9 cellular contexts compared by ENCODE assay signal in the genomic region with DNA sequence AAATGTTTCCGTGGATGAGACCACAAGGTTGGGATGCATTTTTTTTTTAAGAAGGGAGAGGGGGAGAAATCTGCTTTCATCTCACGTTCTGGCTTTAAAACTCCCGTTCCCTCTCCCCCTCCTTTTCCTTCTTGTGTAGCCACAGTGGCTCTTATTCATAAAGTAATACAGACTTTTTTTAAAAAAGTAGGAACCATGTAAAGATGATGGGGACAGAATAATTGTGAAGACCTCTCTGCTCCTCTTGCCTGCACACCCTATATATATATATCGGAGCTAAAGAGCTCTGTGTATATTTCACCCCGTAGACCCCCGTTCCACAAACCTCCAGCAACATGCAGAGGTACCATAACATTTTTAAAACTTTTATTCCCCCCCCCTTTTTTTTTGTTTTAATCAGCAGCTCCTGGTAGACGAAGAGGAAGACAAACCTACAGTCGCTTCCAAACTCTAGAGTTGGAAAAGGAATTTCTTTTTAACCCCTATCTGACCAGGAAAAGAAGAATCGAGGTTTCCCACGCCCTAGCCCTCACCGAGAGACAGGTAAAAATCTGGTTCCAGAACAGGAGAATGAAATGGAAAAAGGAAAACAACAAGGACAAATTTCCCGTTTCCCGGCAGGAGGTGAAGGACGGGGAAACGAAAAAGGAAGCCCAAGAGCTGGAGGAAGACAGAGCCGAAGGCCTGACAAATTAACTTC. TPM values are rescaled to one million over a fixed set of nuclear protein-coding genes. Genes with fewer than 3 reads are reported as not detected.
DNase-seq lines count a peak whose midpoint lies in the region; ATAC-seq and TF ChIP-seq lines count a peak whose summit lies in the region.
"Had no signal": no experiment of that assay in that cellular context is flagged by ENCODE, and none has a peak within 500 bp of the region (broad histone marks: within the 10 kb centered on the region; RNA-seq: fewer than 3 reads in every experiment).

No MANE protein-coding gene starts in this region.

- peaks cover 25% of the 10 kb centered on the region for H3K36me3 Mint-ChIP-seq in stimulated activated effector memory CD8-positive, alpha-beta T cell treated with anti-CD3 and anti-CD28 coated beads, Interleukin-12 subunit alpha, Interleukin-12 subunit beta, amount 100 ng/mL, for 72 hours

- H3K9ac ChIP-seq in HCT116 (ENCODE audit: low read length): peak overlapping the region; percentile 32

- RAD21 ChIA-PET in HCT116 (lab: Charles Lee; ENCODE audit: low non-redundant PET in 1 of 2, low total read pairs in 2 of 2, uncharacterized antibody in 2 of 2, unreplicated experiment in 2 of 2): no interaction called here

- H3K9me2 ChIP-seq in HCT116 (ENCODE audit: insufficient read depth) (no peaks in the 10 kb centered on the region), hepatocyte (replicated peaks; ENCODE audit: insufficient read depth) (no peaks in the 10 kb centered on the region)

- H4K20me1 ChIP-seq in HCT116 (ENCODE audit: insufficient read depth) (no peaks in the 10 kb centered on the region), hepatocyte (ENCODE audit: insufficient read depth, poor library complexity, severe bottlenecking) (no peaks in the 10 kb centered on the region)

- no peaks in the 10 kb centered on the region for H3K9me3 ChIP-seq in HCT116 (ENCODE audit: control insufficient read depth in 1 of 2, insufficient read depth in 1 of 2, low read depth in 1 of 2, low read length in 2 of 2)
- H3K9me3 ChIP-seq in hepatocyte (ENCODE audit: low read depth): no peaks in the 10 kb centered on the region

- TF ChIP-seq POLR2A in HCT116 (IDR thresholded peaks at IDR 0.05; ENCODE audit: borderline replicate concordance, extremely low read depth, insufficient read depth, insufficient read length): no peak

- WGBS in hepatocyte (ENCODE audit: low lambda C conversion rate, missing lambda C conversion rate): 24% methylated on average over 16 of the region's 16 CpGs

- peaks cover 39% of the 10 kb centered on the region for H3K4me1 Mint-ChIP-seq in stimulated activated effector memory CD8-positive, alpha-beta T cell treated with anti-CD3 and anti-CD28 coated beads, Interleukin-12 subunit alpha, Interleukin-12 subunit beta, amount 100 ng/mL, for 72 hours

- CTCF ChIA-PET in HCT116 (lab: Charles Lee): interaction anchor here (0.6 to 3.7 kb wide), 8 partner anchors 9 to 523 kb away, joined by 3 to 19 read pairs (median 4); no protein-coding TSS in a partner anchor

- no peaks in the 10 kb centered on the region for H3K79me2 ChIP-seq in HCT116 (ENCODE audit: insufficient read depth, low read length)
- H3K79me2 ChIP-seq in hepatocyte: no peaks in the 10 kb centered on the region

- ATAC-seq in HCT116 (no peak), GM21360 (IDR thresholded peaks at IDR 0.05; ENCODE audit: unreplicated experiment) (no peak), esophagus mucosa (no peak)
- no peak for ATAC-seq in stimulated activated effector memory CD8-positive, alpha-beta T cell treated with anti-CD3 and anti-CD28 coated beads, Interleukin-12 subunit alpha, Interleukin-12 subunit beta, amount 100 ng/mL, for 72 hours

- no peak overlapping the region for H3K27ac ChIP-seq in HCT116 (ENCODE audit: low read depth, low read length)
- peak overlapping the region; percentile 82 for H3K27ac ChIP-seq in VCaP
- no peak overlapping the region for H3K27ac ChIP-seq in hepatocyte

- BruUV-seq in HCT116 (replicated peaks; lab: Mats Ljungman, UMichigan): TSS peak; percentile 74

- H2AFZ ChIP-seq in HCT116 (ENCODE audit: low read depth, low read length, poor library complexity, severe bottlenecking) (peak overlapping the region; percentile 96), hepatocyte (no peak overlapping the region)

- peak overlapping the region; percentile 40 to 58 for H3K4me3 ChIP-seq in HCT116 (replicated peaks in 1 of 2; ENCODE audit: low read depth in 1 of 2, low read length in 2 of 2)
- H3K4me3 ChIP-seq in hepatocyte: no peak overlapping the region

- H3K4me1 ChIP-seq in HCT116 (ENCODE audit: control insufficient read depth in 1 of 2, insufficient read depth in 2 of 2, low read length in 2 of 2): peaks cover 9 to 24% of the 10 kb centered on the region in 2 experiments; a peak in 3 of 4 replicates
- peaks cover 17% of the 10 kb centered on the region for H3K4me1 ChIP-seq in hepatocyte (ENCODE audit: insufficient read depth)

- no peaks in the 10 kb centered on the region for H3K9me3 Mint-ChIP-seq in stimulated activated effector memory CD8-positive, alpha-beta T cell treated with anti-CD3 and anti-CD28 coated beads, Interleukin-12 subunit alpha, Interleukin-12 subunit beta, amount 100 ng/mL, for 72 hours

- H3K4me2 ChIP-seq in HCT116 (ENCODE audit: low read length): peak overlapping the region; percentile 84
- peak overlapping the region; percentile 91 for H3K4me2 ChIP-seq in hepatocyte

- no peak for TF ChIP-seq CTCF in HCT116 (IDR thresholded peaks at IDR 0.05 in 2 of 3, conservative IDR thresholded peaks at IDR 0.05 in 1 of 3; ENCODE audit: borderline replicate concordance in 1 of 3, insufficient read depth in 1 of 3, low read depth in 2 of 3, low read length in 2 of 3)
- no peak for TF ChIP-seq CTCF in VCaP (conservative IDR thresholded peaks at IDR 0.05)
- no peak for TF ChIP-seq CTCF in hepatocyte (IDR thresholded peaks at IDR 0.05; ENCODE audit: poor library complexity)

- POLR2A ChIA-PET in HCT116 (lab: Charles Lee): no interaction called here

- H3K4me3 Mint-ChIP-seq in stimulated activated effector memory CD8-positive, alpha-beta T cell treated with anti-CD3 and anti-CD28 coated beads, Interleukin-12 subunit alpha, Interleukin-12 subunit beta, amount 100 ng/mL, for 72 hours: peak overlapping the region; percentile 44

- intact Hi-C loops in HCT116 (cut with micrococcal nuclease): no loop called here

- DNase-seq in HCT116 (ENCODE audit: low read depth, low spot score): no peak
- no peak for DNase-seq in hepatocyte (ENCODE audit: low spot score)
- DNase-seq in stimulated activated effector memory CD8-positive, alpha-beta T cell treated with anti-CD3 and anti-CD28 coated beads, Interleukin-12 subunit alpha, Interleukin-12 subunit beta, amount 100 ng/mL, for 72 hours (ENCODE audit: low spot score in 2 of 2): no peak
- no peak for DNase-seq in NCI-H2227 (lab: John Stamatoyannopoulos, UW; ENCODE audit: unreplicated experiment)
- DNase-seq: activated CD4-positive, alpha-beta T cell treated with anti-CD3 and anti-CD28 coated beads for 1 hour had no signal

- no peak for TF ChIP-seq RAD21 in HCT116 (IDR thresholded peaks at IDR 0.05; ENCODE audit: low read depth)

- H3K27ac Mint-ChIP-seq in stimulated activated effector memory CD8-positive, alpha-beta T cell treated with anti-CD3 and anti-CD28 coated beads, Interleukin-12 subunit alpha, Interleukin-12 subunit beta, amount 100 ng/mL, for 72 hours: no peak overlapping the region

- H3K36me3 ChIP-seq in HCT116 (ENCODE audit: control insufficient read depth in 1 of 2, insufficient read depth in 2 of 2, low read length in 2 of 2) (no peaks in the 10 kb centered on the region), hepatocyte (replicated peaks; ENCODE audit: insufficient read depth, low read depth) (no peaks in the 10 kb centered on the region)

- H3K27me3 ChIP-seq in HCT116 (ENCODE audit: insufficient read depth, low read length) (no peaks in the 10 kb centered on the region), hepatocyte (peaks cover 91% of the 10 kb centered on the region)

TF ChIP-seq in HCT116, 20 proteins besides CTCF, POLR2A, EP300 and RAD21:
- TF ChIP-seq EZH2phosphoT487 (IDR thresholded peaks at IDR 0.05; ENCODE audit: borderline replicate concordance) (no peak), ZFX (IDR thresholded peaks at IDR 0.05) (no peak), SIN3A (IDR thresholded peaks at IDR 0.05; ENCODE audit: low read depth) (no peak), SRF (IDR thresholded peaks at IDR 0.05; ENCODE audit: low read depth) (no peak), YY1 (IDR thresholded peaks at IDR 0.05; ENCODE audit: extremely low read depth, insufficient replicate concordance, low read depth, low read length) (no peak), JUND (IDR thresholded peaks at IDR 0.05) (no peak)
- TF ChIP-seq, protein P1, sequence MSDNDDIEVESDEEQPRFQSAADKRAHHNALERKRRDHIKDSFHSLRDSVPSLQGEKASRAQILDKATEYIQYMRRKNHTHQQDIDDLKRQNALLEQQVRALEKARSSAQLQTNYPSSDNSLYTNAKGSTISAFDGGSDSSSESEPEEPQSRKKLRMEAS (IDR thresholded peaks at IDR 0.05): no peak
TF ChIP-seq in HCT116: peak in this region for 0.

RNA-seq across cellular contexts. Expression of gene HOXD8, which starts 1.6 kb away (rescaled TPM):
- total RNA-seq in HCT116 (2021; ENCODE audit: unreplicated experiment) (6.0 TPM), hepatocyte (1.3 TPM in 2 replicates), esophagus mucosa (0.88 TPM)
- polyA plus RNA-seq in HCT116 (2012): 2.3 and 3.0 TPM in 2 replicates
- 0.77 TPM in 1 of 2 replicates, not detected in the other for polyA plus RNA-seq in hepatocyte

RNA-seq across cellular contexts. Expression of gene HOXD9, which starts 8.5 kb away (rescaled TPM):
- total RNA-seq in HCT116 (2021; ENCODE audit: unreplicated experiment) (not detected), hepatocyte (2.4 and 2.9 TPM in 2 replicates), esophagus mucosa (1.1 TPM)
- polyA plus RNA-seq in HCT116 (2012): 0.05 TPM in 2 replicates
- polyA plus RNA-seq in hepatocyte: 3.0 and 4.7 TPM in 2 replicates

RNA-seq across cellular contexts. Expression of gene HOXD10, which starts 14.5 kb away (rescaled TPM):
- total RNA-seq in HCT116 (2021; ENCODE audit: unreplicated experiment) (not detected), hepatocyte (8.5 and 11.7 TPM in 2 replicates), esophagus mucosa (0.24 TPM)
- 0.09 TPM in 1 of 2 replicates, not detected in the other for polyA plus RNA-seq in HCT116 (2012)
- polyA plus RNA-seq in hepatocyte: 5.1 and 9.9 TPM in 2 replicates

RNA-seq across cellular contexts. Expression of gene HOXD4, which starts 20.3 kb away (rescaled TPM):
- total RNA-seq in HCT116 (2021; ENCODE audit: unreplicated experiment): 0.61 TPM
- 0.07 and 0.39 TPM in 2 replicates for polyA plus RNA-seq in HCT116 (2012)
- 0.40 and 0.70 TPM in 2 replicates for total RNA-seq in hepatocyte
- 0.13 TPM in 1 of 2 replicates, not detected in the other for polyA plus RNA-seq in hepatocyte
- total RNA-seq in esophagus mucosa: 0.36 TPM
- total RNA-seq: HT1080 had no signal

RNA-seq across cellular contexts. Expression of gene HOXD11, which starts 24.0 kb away (rescaled TPM):
- total RNA-seq in HCT116 (2021; ENCODE audit: unreplicated experiment) (not detected), hepatocyte (5.7 and 6.3 TPM in 2 replicates), esophagus mucosa (not detected)
- polyA plus RNA-seq in HCT116 (2012): not detected in 2 replicates
- polyA plus RNA-seq in hepatocyte: 9.9 and 11.5 TPM in 2 replicates
